ENCODE assay signal across 8 cellular contexts in genomic region chr19:4337906-4338440, GRCh38. TPM values are rescaled to one million over a fixed set of nuclear protein-coding genes. Genes with fewer than 3 reads are reported as not detected.
A peak's percentile ranks its signal among the peaks of the same experiment; 100 is the strongest.
DNase-seq lines count a peak whose midpoint lies in the region; ATAC-seq, FAIRE-seq and TF ChIP-seq lines count a peak whose summit lies in the region.

No MANE protein-coding gene starts in this region.

- H3K4me1 Mint-ChIP-seq in activated T-cell treated with anti-CD3 and anti-CD28 coated beads, Interleukin-2, amount 50 U/mL, for 4 hours (ENCODE audit: low read depth) = peaks cover 16% of the 10 kb centered on the region
- peaks cover 22% of the 10 kb centered on the region for H3K4me1 Mint-ChIP-seq in activated naive CD8-positive, alpha-beta T cell treated with anti-CD3 and anti-CD28 coated beads, Interleukin-2, amount 10 ng/mL, durations not matched to agents 7 days and 5 days

- peak overlapping the region; percentile 84 for H3K4me3 Mint-ChIP-seq in activated T-cell treated with anti-CD3 and anti-CD28 coated beads, Interleukin-2, amount 50 U/mL, for 4 hours
- H3K4me3 Mint-ChIP-seq in activated naive CD8-positive, alpha-beta T cell treated with anti-CD3 and anti-CD28 coated beads, Interleukin-2, amount 10 ng/mL, durations not matched to agents 7 days and 5 days = peak overlapping the region; percentile 95

- H3K4me1 ChIP-seq in suprapubic skin = peaks cover 25% of the 10 kb centered on the region

- H3K36me3 ChIP-seq in suprapubic skin = no peaks in the 10 kb centered on the region

- TF ChIP-seq EP300 in suprapubic skin (IDR thresholded peaks at IDR 0.05) = no peak

- peak overlapping the region; percentile 97 for H3K27ac Mint-ChIP-seq in activated naive CD8-positive, alpha-beta T cell treated with anti-CD3 and anti-CD28 coated beads, Interleukin-2, amount 10 ng/mL, durations not matched to agents 7 days and 5 days

- no peaks in the 10 kb centered on the region for H3K27me3 ChIP-seq in suprapubic skin

- no peak for TF ChIP-seq CTCF in suprapubic skin (IDR thresholded peaks at IDR 0.05)

- ATAC-seq in activated T-cell treated with anti-CD3 and anti-CD28 coated beads, Interleukin-2, amount 50 U/mL, for 4 hours = no peak
- no peak for ATAC-seq in activated naive CD8-positive, alpha-beta T cell treated with anti-CD3 and anti-CD28 coated beads, Interleukin-2, amount 10 ng/mL, durations not matched to agents 7 days and 5 days (ENCODE audit: low read depth)
- ATAC-seq in GM19467 (IDR thresholded peaks at IDR 0.05; ENCODE audit: unreplicated experiment) = no peak

- peak overlapping the region; percentile 60 for H3K4me3 ChIP-seq in suprapubic skin

- 8% methylated on average over 14 of the region's 14 CpGs for WGBS in suprapubic skin

- peak overlapping the region; percentile 92 for H3K27ac ChIP-seq in suprapubic skin

- POLR2A ChIA-PET in activated naive CD8-positive, alpha-beta T cell treated with anti-CD3 and anti-CD28 coated beads, Interleukin-2, amount 10 ng/mL, durations not matched to agents 7 days and 5 days (lab: Charles Lee) = interaction anchor here (0.8 to 1.8 kb wide), 2 partner anchors 10 to 33 kb away, joined by 3 to 4 read pairs; partner anchors contain the start of gene FSD1

- no peak for TF ChIP-seq POLR2A in suprapubic skin (IDR thresholded peaks at IDR 0.05)

- no peaks in the 10 kb centered on the region for H3K9me3 ChIP-seq in suprapubic skin

- H3K9me3 Mint-ChIP-seq in activated T-cell treated with anti-CD3 and anti-CD28 coated beads, Interleukin-2, amount 50 U/mL, for 4 hours = no peaks in the 10 kb centered on the region
- H3K9me3 Mint-ChIP-seq in activated naive CD8-positive, alpha-beta T cell treated with anti-CD3 and anti-CD28 coated beads, Interleukin-2, amount 10 ng/mL, durations not matched to agents 7 days and 5 days = peaks cover 11% of the 10 kb centered on the region

- no peaks in the 10 kb centered on the region for H3K27me3 Mint-ChIP-seq in activated T-cell treated with anti-CD3 and anti-CD28 coated beads, Interleukin-2, amount 50 U/mL, for 4 hours (ENCODE audit: low read depth)
- H3K27me3 Mint-ChIP-seq in activated naive CD8-positive, alpha-beta T cell treated with anti-CD3 and anti-CD28 coated beads, Interleukin-2, amount 10 ng/mL, durations not matched to agents 7 days and 5 days = no peaks in the 10 kb centered on the region

- no peaks in the 10 kb centered on the region for H3K36me3 Mint-ChIP-seq in activated T-cell treated with anti-CD3 and anti-CD28 coated beads, Interleukin-2, amount 50 U/mL, for 4 hours (ENCODE audit: insufficient read depth)
- H3K36me3 Mint-ChIP-seq in activated naive CD8-positive, alpha-beta T cell treated with anti-CD3 and anti-CD28 coated beads, Interleukin-2, amount 10 ng/mL, durations not matched to agents 7 days and 5 days = peaks cover 18% of the 10 kb centered on the region

- FAIRE-seq in frontal cortex (lab: Jason Lieb, UNC) = no peak

- DNase-seq in activated T-cell treated with anti-CD3 and anti-CD28 coated beads, Interleukin-2, amount 50 U/mL, for 4 hours = no peak
- DNase-seq in activated T-cell treated with anti-CD3 and anti-CD28 coated beads for 4 hours (no peak), kidney glomerular epithelial cell (lab: John Stamatoyannopoulos, UW) (peak; percentile 23), suprapubic skin (ENCODE audit: low spot score in 2 of 2) (peak in 1 of 2 donors; percentile 65), frontal cortex (ENCODE audit: low spot score in 2 of 2) (no peak), NCI-H446 treated with DMSO at 0.1 percent for 48 hours (lab: John Stamatoyannopoulos, UW) (no peak)
- DNase-seq in activated naive CD8-positive, alpha-beta T cell treated with anti-CD3 and anti-CD28 coated beads, Interleukin-2, amount 10 ng/mL, durations not matched to agents 7 days and 5 days = no peak

RNA-seq across cellular contexts. Expression of gene STAP2, which starts 0.7 kb away (rescaled TPM):
- 10 to 100 TPM; 11.1 to 13.2 (median 12.8) TPM for total RNA-seq in activated T-cell treated with anti-CD3 and anti-CD28 coated beads, Interleukin-2, amount 50 U/mL, for 4 hours
- total RNA-seq in activated naive CD8-positive, alpha-beta T cell treated with anti-CD3 and anti-CD28 coated beads, Interleukin-2, amount 10 ng/mL, durations not matched to agents 7 days and 5 days = 1 to 10 TPM; 8.4 to 8.8 TPM
- total RNA-seq in suprapubic skin (10 to 100 TPM; 67.0 to 93.1 (median 87.2) TPM), frontal cortex (0.82 TPM)

RNA-seq across cellular contexts. Expression of gene MPND, which starts 5.4 kb away (rescaled TPM):
- 10 to 100 TPM; 16.0 to 18.6 (median 18.1) TPM for total RNA-seq in activated T-cell treated with anti-CD3 and anti-CD28 coated beads, Interleukin-2, amount 50 U/mL, for 4 hours
- total RNA-seq in activated naive CD8-positive, alpha-beta T cell treated with anti-CD3 and anti-CD28 coated beads, Interleukin-2, amount 10 ng/mL, durations not matched to agents 7 days and 5 days = 10 to 100 TPM; 23.7 to 26.2 TPM
- total RNA-seq in suprapubic skin = 1 to 10 TPM; 6.5 to 9.5 (median 8.9) TPM
- total RNA-seq in frontal cortex = 18.8 TPM

RNA-seq across cellular contexts. Expression of gene FSD1, which starts 33.6 kb away (rescaled TPM):
- 10 to 100 TPM in 1 of 3 donors, 1 to 10 TPM in 2; 5.9 to 10.4 (median 9.1) TPM for total RNA-seq in activated T-cell treated with anti-CD3 and anti-CD28 coated beads, Interleukin-2, amount 50 U/mL, for 4 hours
- total RNA-seq in activated naive CD8-positive, alpha-beta T cell treated with anti-CD3 and anti-CD28 coated beads, Interleukin-2, amount 10 ng/mL, durations not matched to agents 7 days and 5 days = 10 to 100 TPM; 20.8 to 21.8 TPM
- not detected for total RNA-seq in suprapubic skin
- 38.7 TPM for total RNA-seq in frontal cortex

RNA-seq across cellular contexts. Expression of gene TMIGD2, which starts 35.8 kb away (rescaled TPM):
- 1 to 10 TPM; 1.9 to 2.7 (median 2.1) TPM for total RNA-seq in activated T-cell treated with anti-CD3 and anti-CD28 coated beads, Interleukin-2, amount 50 U/mL, for 4 hours
- 10 to 100 TPM; 49.3 to 50.5 TPM for total RNA-seq in activated naive CD8-positive, alpha-beta T cell treated with anti-CD3 and anti-CD28 coated beads, Interleukin-2, amount 10 ng/mL, durations not matched to agents 7 days and 5 days
- total RNA-seq in suprapubic skin = not detected
- total RNA-seq in frontal cortex = not detected

RNA-seq across cellular contexts. Expression of gene SHD, which starts 58.9 kb away (rescaled TPM):
- not detected for total RNA-seq in activated T-cell treated with anti-CD3 and anti-CD28 coated beads, Interleukin-2, amount 50 U/mL, for 4 hours
- not detected for total RNA-seq in activated naive CD8-positive, alpha-beta T cell treated with anti-CD3 and anti-CD28 coated beads, Interleukin-2, amount 10 ng/mL, durations not matched to agents 7 days and 5 days
- total RNA-seq in suprapubic skin (not detected), frontal cortex (2.0 TPM)

Comparison
In these comparisons a context has a peak if more than half of its experiments do, and no peak if none do; other contexts are left out.
1. RNA of gene STAP2, which starts 0.7 kb away (total RNA-seq): 67.0 to 93.1 TPM in suprapubic skin; 11.1 to 13.2 TPM in activated T-cell treated with anti-CD3 and anti-CD28 coated beads, Interleukin-2, amount 50 U/mL, for 4 hours, 8.4 to 8.8 TPM in activated naive CD8-positive, alpha-beta T cell treated with anti-CD3 and anti-CD28 coated beads, Interleukin-2, amount 10 ng/mL, durations not matched to agents 7 days and 5 days and 0.82 TPM in frontal cortex (single experiment); every median in the first group is over 4 times any median in the second.
2. RNA of gene FSD1, which starts 33.6 kb away (total RNA-seq): 38.7 TPM in frontal cortex (single experiment), 20.8 to 21.8 TPM in activated naive CD8-positive, alpha-beta T cell treated with anti-CD3 and anti-CD28 coated beads, Interleukin-2, amount 10 ng/mL, durations not matched to agents 7 days and 5 days and 5.9 to 10.4 TPM in activated T-cell treated with anti-CD3 and anti-CD28 coated beads, Interleukin-2, amount 50 U/mL, for 4 hours; not detected in suprapubic skin; every median in the first group is over 4 times any median in the second.